1 cellular context compared by ENCODE assay signal in genomic region chr1:160209041-160209655, GRCh38.
TF ChIP-seq lines count a peak whose summit lies in the region.

No MANE protein-coding gene starts in this region.

TF ChIP-seq in H1, 55 proteins besides CTCF, POLR2A, EP300 and RAD21:
- no peak for TF ChIP-seq SIRT6 (IDR thresholded peaks at IDR 0.05; ENCODE audit: low read length)
- TF ChIP-seq CBX5 (IDR thresholded peaks at IDR 0.05; ENCODE audit: low read depth, low read length) = no peak
- TF ChIP-seq CEBPB (IDR thresholded peaks at IDR 0.05; ENCODE audit: low read depth, low read length) = no peak
- no peak for TF ChIP-seq SP4 (IDR thresholded peaks at IDR 0.05; ENCODE audit: low read length)
TF ChIP-seq in H1: peak in this region for 0.
